27 cellular contexts compared by ENCODE assay signal in genomic region chr10:70523549-70523948, GRCh38. TPM values are rescaled to one million over a fixed set of nuclear protein-coding genes. Genes with fewer than 3 reads are reported as not detected.
"Had no signal": no experiment of that assay in that cellular context is flagged by ENCODE, and none has a peak within 500 bp of the region (broad histone marks: within the 10 kb centered on the region; RNA-seq: fewer than 3 reads in every experiment).

No MANE protein-coding gene starts in this region.

- H3K9me3 ChIP-seq: ascending aorta, body of pancreas, SJSA1 had no signal

- DNase-seq: activated CD4-positive, alpha-beta T cell treated with anti-CD3 and anti-CD28 coated beads for 48 hours; activated CD4-positive, alpha-beta T cell treated with anti-CD3 and anti-CD28 coated beads, Interleukin-2, amount 50 U/mL, for 4 hours; activated CD4-positive, CD25-positive, alpha-beta regulatory T cell treated with anti-CD3 and anti-CD28 coated beads, Interleukin-2, amount 50 U/mL, for 72 hours; activated CD8-positive, alpha-beta memory T cell treated with anti-CD3 and anti-CD28 coated beads, Interleukin-2, amount 10 ng/mL, durations not matched to agents 7 days and 5 days; activated effector memory CD4-positive, alpha-beta T cell treated with anti-CD3 and anti-CD28 coated beads, Interleukin-2, amount 50 U/mL, for 16 hours; activated naive CD4-positive, alpha-beta T cell treated with Interleukin-2 at 50 U/mL for 16 hours; activated naive CD8-positive, alpha-beta T cell treated with anti-CD3 and anti-CD28 coated beads, Interleukin-2, amount 50 U/mL, for 24 hours; activated T-cell treated with anti-CD3 and anti-CD28 coated beads, Interleukin-2, amount 50 U/mL, for 24 hours; amniotic stem cell; body of pancreas; MM.1S; NCI-H1105 treated with DMSO at 0.1 percent for 48 hours; NCI-H1436 treated with DMSO at 0.1 percent for 48 hours; NCI-H187; NCI-H2081; NCI-H510A treated with DMSO at 0.1 percent for 48 hours; NCI-H69; NK-92 treated with Interleukin-12 subunit alpha and Interleukin-12 subunit beta, amount 100 ng/mL, for 24 hours; OCI-M1; SHP77 had no signal

- H3K27me3 ChIP-seq: ascending aorta, body of pancreas, SJSA1 had no signal

- H3K27ac ChIP-seq: ascending aorta, body of pancreas, RWPE1, SJSA1 had no signal

- H3K36me3 ChIP-seq: ascending aorta, SJSA1 had no signal

- H3K4me3 ChIP-seq: ascending aorta, body of pancreas, SJSA1 had no signal

- H3K4me1 ChIP-seq: ascending aorta, body of pancreas, SJSA1 had no signal

- ATAC-seq: activated CD8-positive, alpha-beta memory T cell treated with anti-CD3 and anti-CD28 coated beads, Interleukin-2, amount 10 ng/mL, durations not matched to agents 7 days and 5 days; activated naive CD4-positive, alpha-beta T cell treated with anti-CD3 and anti-CD28 coated beads, Interleukin-2, amount 50 U/mL, for 72 hours; activated naive CD8-positive, alpha-beta T cell treated with anti-CD3 and anti-CD28 coated beads, Interleukin-2, amount 50 U/mL, for 24 hours; body of pancreas; Panc1; SK-N-SH treated with all-trans-retinoic acid at 6 μM for 48 hours; WTC11 had no signal

RNA-seq across cellular contexts. Expression of gene PALD1, which starts 45.0 kb away (rescaled TPM):
- total RNA-seq: SJSA1 had no signal
